Comparison of ENCODE assay signal across 11 cellular contexts in genomic region chr3:32410367-32411246, GRCh38. TPM values are rescaled to one million over a fixed set of nuclear protein-coding genes. Genes with fewer than 3 reads are reported as not detected.
A peak's percentile ranks its signal among the peaks of the same experiment; 100 is the strongest.
DNase-seq lines count a peak whose midpoint lies in the region; ATAC-seq and TF ChIP-seq lines count a peak whose summit lies in the region.
"Had no signal": no experiment of that assay in that cellular context is flagged by ENCODE, and none has a peak within 500 bp of the region (broad histone marks: within the 10 kb centered on the region; RNA-seq: fewer than 3 reads in every experiment).

No MANE protein-coding gene starts in this region.

- H3K4me3 ChIP-seq in OCI-LY1 (ENCODE audit: low read depth, low read length, poor library complexity, severe bottlenecking), result no peak overlapping the region
- peak overlapping the region; percentile 20 for H3K4me3 ChIP-seq in endodermal cell (ENCODE audit: low read length)
- H3K4me3 ChIP-seq in spleen, result no peak overlapping the region
- H3K4me3 ChIP-seq: skin epidermis had no signal

- no peaks in the 10 kb centered on the region for H3K79me2 ChIP-seq in OCI-LY1 (ENCODE audit: insufficient read depth, low read length)

- H3K9ac ChIP-seq in OCI-LY1 (ENCODE audit: low read length), result no peak overlapping the region
- no peak overlapping the region for H3K9ac ChIP-seq in endodermal cell (ENCODE audit: extremely low read depth, low read length, poor library complexity, severe bottlenecking)

- DNase-seq in NCI-H2196 (lab: John Stamatoyannopoulos, UW; ENCODE audit: unreplicated experiment), result peak; percentile 31
- DNase-seq in NCI-H2196 treated with DMSO at 0.1 percent for 48 hours (lab: John Stamatoyannopoulos, UW; ENCODE audit: unreplicated experiment), result no peak
- peak; percentile 84 for DNase-seq in endodermal cell
- no peak for DNase-seq in spleen
- no peak for DNase-seq in NCI-H2081 treated with DMSO at 0.1 percent for 48 hours (lab: John Stamatoyannopoulos, UW)
- no peak for DNase-seq in MV-4-11 (lab: John Stamatoyannopoulos, UW)
- DNase-seq: erythroblast, hypothalamus had no signal

- H3K4me1 ChIP-seq in OCI-LY1 (ENCODE audit: insufficient read depth, low read length, severe bottlenecking), result peaks cover 57% of the 10 kb centered on the region
- H3K4me1 ChIP-seq in endodermal cell (ENCODE audit: control insufficient read depth, insufficient read depth, low read length), result peaks cover 10% of the 10 kb centered on the region
- H3K4me1 ChIP-seq in spleen, result peaks cover 13 to 93% (median 63%) of the 10 kb centered on the region in 6 donors

- peaks cover 40% of the 10 kb centered on the region for H3K4me1 Mint-ChIP-seq in endodermal cell

- no peaks in the 10 kb centered on the region for H4K20me1 ChIP-seq in OCI-LY1 (ENCODE audit: insufficient read depth, low read length)

- no peak for TF ChIP-seq POLR2A in spleen (IDR thresholded peaks at IDR 0.05)

- no peaks in the 10 kb centered on the region for H3F3A ChIP-seq in OCI-LY1 (ENCODE audit: insufficient read depth, low read length)

- no peak for TF ChIP-seq CTCF in OCI-LY1 (IDR thresholded peaks at IDR 0.05; ENCODE audit: low read length)
- TF ChIP-seq CTCF in endodermal cell (conservative IDR thresholded peaks at IDR 0.05), result no peak
- no peak for TF ChIP-seq CTCF in spleen (IDR thresholded peaks at IDR 0.05 in 8 of 11, conservative IDR thresholded peaks at IDR 0.05 in 3 of 11)

- peak overlapping the region; percentile 80 for H3K27ac Mint-ChIP-seq in endodermal cell

- H3K9me3 ChIP-seq in OCI-LY1 (ENCODE audit: low read length) (no peaks in the 10 kb centered on the region), endodermal cell (ENCODE audit: control insufficient read depth, low read length) (no peaks in the 10 kb centered on the region), spleen (no peaks in the 10 kb centered on the region)

- ATAC-seq in GM19035 (IDR thresholded peaks at IDR 0.05; ENCODE audit: unreplicated experiment), result no peak

- intact Hi-C loops in spleen (cut with DNase I; ENCODE audit: low total_unique reads), result no loop called here

- H3K27me3 ChIP-seq in OCI-LY1 (ENCODE audit: insufficient read depth, low read length), result no peaks in the 10 kb centered on the region
- no peaks in the 10 kb centered on the region for H3K27me3 ChIP-seq in endodermal cell (ENCODE audit: control insufficient read depth, insufficient read depth, low read length, poor library complexity, severe bottlenecking)
- H3K27me3 ChIP-seq in spleen (replicated peaks in 1 of 7), result no peaks in the 10 kb centered on the region

- H3K36me3 Mint-ChIP-seq in endodermal cell (ENCODE audit: low read depth), result no peaks in the 10 kb centered on the region

- H2AFZ ChIP-seq in OCI-LY1 (ENCODE audit: low read length), result no peak overlapping the region

- H3K4me3 Mint-ChIP-seq in endodermal cell, result no peak overlapping the region

- H3K9me2 ChIP-seq in OCI-LY1 (ENCODE audit: low read depth, low read length), result no peaks in the 10 kb centered on the region

- H3K36me3 ChIP-seq in OCI-LY1 (ENCODE audit: insufficient read depth, low read length) (no peaks in the 10 kb centered on the region), endodermal cell (ENCODE audit: control insufficient read depth, insufficient read depth, low read length) (no peaks in the 10 kb centered on the region), spleen (peaks cover 0 to 9% (median 0%) of the 10 kb centered on the region in 6 donors)

- peaks cover 7% of the 10 kb centered on the region for H3K27me3 Mint-ChIP-seq in endodermal cell (ENCODE audit: insufficient read depth)

- H3K4me2 ChIP-seq in OCI-LY1 (ENCODE audit: low read length), result no peak overlapping the region

- WGBS in endodermal cell (ENCODE audit: insufficient coverage in 1 of 2, insufficient read length in 1 of 2), 2 experiments, result 21 to 33% methylated on average over 5 to 10 of the region's 10 CpGs
- WGBS in spleen, 5 donors, result 78 to 86% (median 84%) methylated on average over 10 of the region's 10 CpGs

- H3K27ac ChIP-seq in OCI-LY1 (ENCODE audit: low read depth, low read length, poor library complexity, severe bottlenecking) (peak overlapping the region; percentile 45), endodermal cell (ENCODE audit: low read depth, low read length) (peak overlapping the region; percentile 63), spleen (peak overlapping the region in 5 of 8 donors; percentile 26 to 97 (median 87))

- no peaks in the 10 kb centered on the region for H3K9me3 Mint-ChIP-seq in endodermal cell

RNA-seq across cellular contexts. Expression of gene CMTM7, which starts 19.0 kb away (rescaled TPM):
- total RNA-seq in endodermal cell (10 to 100 TPM; 11.1 TPM), spleen (10 to 100 TPM; 42.4 to 92.0 (median 48.6) TPM)
- 32.5 TPM for polyA plus RNA-seq in endodermal cell (2013, experiment 1 of 2)
- polyA plus RNA-seq in endodermal cell (2013, experiment 2 of 2), result 32.2 TPM
- polyA plus RNA-seq in spleen, result 10 to 100 TPM; 27.6 to 38.3 (median 32.8) TPM

Comparison
In these comparisons a context has a peak if more than half of its experiments do, and no peak if none do; other contexts are left out.
1. DNase-seq: peak in NCI-H2196 (single experiment) and endodermal cell (single experiment); none in NCI-H2196 treated with DMSO at 0.1 percent for 48 hours (single experiment), spleen (single experiment), NCI-H2081 treated with DMSO at 0.1 percent for 48 hours (single experiment) and MV-4-11 (single experiment).
2. Peak in every context shown above with its lines, with median percentiles within 50 percentile points of each other: H3K27ac ChIP-seq.